22 cellular contexts compared by ENCODE assay signal in genomic region chr4:183747380-183747779, GRCh38.
"Had no signal": no experiment of that assay in that cellular context is flagged by ENCODE, and none has a peak within 500 bp of the region (broad histone marks: within the 10 kb centered on the region; RNA-seq: fewer than 3 reads in every experiment).

No MANE protein-coding gene starts in this region.

- H3K27me3 ChIP-seq: ascending aorta, body of pancreas, Peyer's patch had no signal

- H3K4me3 ChIP-seq: ascending aorta, body of pancreas, K562, Peyer's patch had no signal

- H3K36me3 ChIP-seq: ascending aorta, Peyer's patch had no signal

- DNase-seq: activated B cell treated with CpG ODN at 0.5 μM for 24 hours; activated CD4-positive, alpha-beta T cell treated with anti-CD3 and anti-CD28 coated beads for 1 hour; activated CD4-positive, alpha-beta T cell treated with anti-CD3 and anti-CD28 coated beads, Interleukin-2, amount 10 ng/mL, durations not matched to agents 24 days and 14 days; activated CD4-positive, alpha-beta T cell treated with anti-CD3 and anti-CD28 coated beads, Interleukin-2, amount 50 U/mL, for 48 hours; activated CD8-positive, alpha-beta memory T cell treated with anti-CD3 and anti-CD28 coated beads, Interleukin-2, amount 10 ng/mL, durations not matched to agents 7 days and 5 days; activated effector memory CD4-positive, alpha-beta T cell treated with Interleukin-2 at 50 U/mL for 16 hours; activated naive CD4-positive, alpha-beta T cell; activated T-cell treated with anti-CD3 and anti-CD28 coated beads, Interleukin-2, amount 50 U/mL, for 24 hours; Karpas-422; NCI-H1436 treated with DMSO at 0.1 percent for 48 hours; NCI-H187; NCI-H2081; NCI-H510A treated with DMSO at 0.1 percent for 48 hours; NK-92 treated with Interleukin-12 subunit alpha and Interleukin-12 subunit beta, amount 100 ng/mL, for 24 hours; OCI-M1; Peyer's patch; SHP77; T-helper 17 cell; T-helper 9 cell had no signal

- H3K4me1 ChIP-seq: ascending aorta, body of pancreas, Peyer's patch had no signal

- H3K27ac ChIP-seq: ascending aorta, Peyer's patch had no signal

- H3K9me3 ChIP-seq: ascending aorta, body of pancreas had no signal

- ATAC-seq: activated CD8-positive, alpha-beta memory T cell treated with anti-CD3 and anti-CD28 coated beads, Interleukin-2, amount 10 ng/mL, durations not matched to agents 7 days and 5 days; K562; T-helper 17 cell had no signal
